In genomic region chr10:19659920-19660655, GRCh38 we compare ENCODE assay signal across 24 cellular contexts.
A peak's percentile ranks its signal among the peaks of the same experiment; 100 is the strongest.
DNase-seq lines count a peak whose midpoint lies in the region; ATAC-seq, FAIRE-seq and TF ChIP-seq lines count a peak whose summit lies in the region.
"Had no signal": no experiment of that assay in that cellular context is flagged by ENCODE, and none has a peak within 500 bp of the region (broad histone marks: within the 10 kb centered on the region; RNA-seq: fewer than 3 reads in every experiment).

No MANE protein-coding gene starts in this region.

- no peak overlapping the region for H3K4me3 Mint-ChIP-seq in astrocyte (ENCODE audit: unreplicated experiment)
- H3K4me3 Mint-ChIP-seq: activated CD4-positive, alpha-beta memory T cell treated with anti-CD3 and anti-CD28 coated beads for 36 hours; activated naive CD4-positive, alpha-beta T cell treated with anti-CD3 and anti-CD28 coated beads, Interleukin-2, amount 50 U/mL, for 24 hours; activated T-cell treated with anti-CD3 and anti-CD28 coated beads, Interleukin-2, amount 50 U/mL, for 4 hours; CD14-positive monocyte; T-helper 2 cell treated with Interferon-gamma antibody and Interleukin-4, amounts not matched to agents 5 μg/mL and 100 μg/mL, for 36 hours; WTC11 had no signal

- H3K4me3 ChIP-seq in astrocyte (ENCODE audit: insufficient read depth, low read depth, low read length) (no peak overlapping the region), keratinocyte (ENCODE audit: control insufficient read depth in 2 of 3, extremely low read depth in 1 of 3, insufficient read depth in 2 of 3, low read depth in 1 of 3, low read length in 3 of 3) (no peak overlapping the region), aorta (ENCODE audit: low read length in 2 of 2) (no peak overlapping the region)
- H3K4me3 ChIP-seq: dorsolateral prefrontal cortex, lower lobe of right lung, SJSA1 had no signal

- H3K4me1 Mint-ChIP-seq in astrocyte (ENCODE audit: low read depth, unreplicated experiment) = peaks cover 38% of the 10 kb centered on the region
- H3K4me1 Mint-ChIP-seq: activated naive CD4-positive, alpha-beta T cell treated with anti-CD3 and anti-CD28 coated beads, Interleukin-2, amount 50 U/mL, for 24 hours; WTC11 had no signal

- intact Hi-C loops in left ventricle myocardium superior (cut with micrococcal nuclease) = no loop called here
- intact Hi-C loops in cardiac septum (cut with DNase I) = no loop called here
- intact Hi-C loops in aorta (cut with DNase I) = loop anchor here in 1 of 2 donors (10.0 kb wide), 1 partner anchor 265 kb away; no protein-coding TSS in a partner anchor

- no peaks in the 10 kb centered on the region for H3K27me3 Mint-ChIP-seq in astrocyte (ENCODE audit: low read depth, unreplicated experiment)
- H3K27me3 Mint-ChIP-seq: activated CD4-positive, alpha-beta memory T cell treated with anti-CD3 and anti-CD28 coated beads for 36 hours; activated naive CD4-positive, alpha-beta T cell treated with anti-CD3 and anti-CD28 coated beads, Interleukin-2, amount 50 U/mL, for 24 hours had no signal

- DNase-seq in left ventricle myocardium superior (no peak), cardiac septum (ENCODE audit: low spot score) (no peak), astrocyte (ENCODE audit: low read depth) (peak; percentile 65), keratinocyte (ENCODE audit: low read depth, low spot score) (peak; percentile 2), aorta (no peak), activated gamma-delta T cell (lab: John Stamatoyannopoulos, UW) (no peak)
- no peak for DNase-seq in stimulated activated CD4-positive, alpha-beta T cell treated with anti-CD3 and anti-CD28 coated beads, Interleukin-2, amount 100 ng/mL, for 24 hours
- DNase-seq: activated CD4-positive, alpha-beta memory T cell treated with anti-CD3 and anti-CD28 coated beads for 36 hours; activated T-cell treated with anti-CD3 and anti-CD28 coated beads, Interleukin-2, amount 50 U/mL, for 4 hours; dorsolateral prefrontal cortex; erythroblast; lower lobe of right lung; NCI-H1417; NCI-H69; small intestine; stimulated activated CD4-positive, alpha-beta T cell treated with anti-CD3 and anti-CD28 coated beads, Interleukin-4, amount 100 ng/mL, for 4 hours had no signal

- 22 to 29% methylated on average over 4 of the region's 4 CpGs for whole genome bisulfite sequencing in aorta, 2 donors

- H3K36me3 Mint-ChIP-seq in astrocyte (ENCODE audit: low read depth, unreplicated experiment) = no peaks in the 10 kb centered on the region
- H3K36me3 Mint-ChIP-seq: activated CD4-positive, alpha-beta memory T cell treated with anti-CD3 and anti-CD28 coated beads for 36 hours; activated naive CD4-positive, alpha-beta T cell treated with anti-CD3 and anti-CD28 coated beads, Interleukin-2, amount 50 U/mL, for 24 hours; CD14-positive monocyte; WTC11 had no signal

- H3K9me3 Mint-ChIP-seq in astrocyte (ENCODE audit: unreplicated experiment) = no peaks in the 10 kb centered on the region
- H3K9me3 Mint-ChIP-seq: activated naive CD4-positive, alpha-beta T cell treated with anti-CD3 and anti-CD28 coated beads, Interleukin-2, amount 50 U/mL, for 24 hours had no signal

- ATAC-seq in left ventricle myocardium superior (peak; percentile 72), aorta (ENCODE audit: low FRiP score) (peak; percentile 67), GM19351 (IDR thresholded peaks at IDR 0.05; ENCODE audit: unreplicated experiment) (no peak)
- ATAC-seq: activated T-cell treated with anti-CD3 and anti-CD28 coated beads, Interleukin-2, amount 50 U/mL, for 4 hours; lower lobe of right lung; WTC11 had no signal

- no peaks in the 10 kb centered on the region for H4K20me1 ChIP-seq in astrocyte (ENCODE audit: insufficient read depth, low read length)
- no peaks in the 10 kb centered on the region for H4K20me1 ChIP-seq in keratinocyte (ENCODE audit: control insufficient read depth, extremely low read depth, insufficient read depth, low read length)

- peak overlapping the region; percentile 70 for H3K27ac ChIP-seq in astrocyte (ENCODE audit: low read depth, low read length)
- no peak overlapping the region for H3K27ac ChIP-seq in keratinocyte (ENCODE audit: control insufficient read depth, insufficient read depth, low read length)
- H3K27ac ChIP-seq in aorta (ENCODE audit: low read depth in 1 of 2, low read length in 2 of 2) = peak overlapping the region; percentile 75 to 76
- H3K27ac ChIP-seq: dorsolateral prefrontal cortex, lower lobe of right lung, parathyroid adenoma, SJSA1 had no signal

- H3K36me3 ChIP-seq in astrocyte (ENCODE audit: insufficient read depth, low read length) (no peaks in the 10 kb centered on the region), keratinocyte (ENCODE audit: control insufficient read depth in 2 of 2, extremely low read depth in 1 of 2, insufficient read depth in 2 of 2, low read length in 2 of 2) (no peaks in the 10 kb centered on the region), aorta (ENCODE audit: control insufficient read depth in 1 of 2, insufficient read depth in 2 of 2, low read length in 1 of 2) (no peaks in the 10 kb centered on the region)
- H3K36me3 ChIP-seq: lower lobe of right lung, SJSA1 had no signal

- no peaks in the 10 kb centered on the region for H3K79me2 ChIP-seq in astrocyte (ENCODE audit: insufficient read depth, low read length)
- no peaks in the 10 kb centered on the region for H3K79me2 ChIP-seq in keratinocyte (ENCODE audit: control insufficient read depth, insufficient read depth, low read length)
- H3K79me2 ChIP-seq: parathyroid adenoma had no signal

- peak overlapping the region; percentile 0 for H3K4me2 ChIP-seq in astrocyte (ENCODE audit: low read length)
- no peak overlapping the region for H3K4me2 ChIP-seq in keratinocyte (ENCODE audit: control insufficient read depth, extremely low read depth, insufficient read depth, low read depth, low read length)

- no peak for FAIRE-seq in astrocyte (lab: Jason Lieb, UNC)
- peak; percentile 64 for FAIRE-seq in keratinocyte (lab: Jason Lieb, UNC)
- FAIRE-seq: H1, small intestine had no signal

- H3K9me3 ChIP-seq in astrocyte (ENCODE audit: insufficient read depth, low read depth, low read length) = no peaks in the 10 kb centered on the region
- no peaks in the 10 kb centered on the region for H3K9me3 ChIP-seq in keratinocyte (ENCODE audit: control insufficient read depth, low read depth, low read length)
- no peaks in the 10 kb centered on the region for H3K9me3 ChIP-seq in aorta (ENCODE audit: control insufficient read depth, low read length)
- H3K9me3 ChIP-seq: lower lobe of right lung, SJSA1 had no signal

- dilution Hi-C loops in keratinocyte (cut with MboI; ENCODE audit: extremely low pct_ligation_motif_present, low sequenced_read_pairs) = no loop called here

- peak overlapping the region; percentile 90 for H3K27ac Mint-ChIP-seq in astrocyte (ENCODE audit: unreplicated experiment)
- H3K27ac Mint-ChIP-seq: activated CD4-positive, alpha-beta memory T cell treated with anti-CD3 and anti-CD28 coated beads for 36 hours; activated naive CD4-positive, alpha-beta T cell treated with anti-CD3 and anti-CD28 coated beads, Interleukin-2, amount 50 U/mL, for 24 hours; CD14-positive monocyte; T-helper 2 cell treated with Interferon-gamma antibody and Interleukin-4, amounts not matched to agents 5 μg/mL and 100 μg/mL, for 36 hours; WTC11 had no signal

- H3K27me3 ChIP-seq in astrocyte (ENCODE audit: insufficient read depth, low read length) = no peaks in the 10 kb centered on the region
- no peaks in the 10 kb centered on the region for H3K27me3 ChIP-seq in keratinocyte (ENCODE audit: control insufficient read depth, extremely low read depth, insufficient read depth, low read length)
- no peaks in the 10 kb centered on the region for H3K27me3 ChIP-seq in aorta (ENCODE audit: control insufficient read depth in 1 of 2, insufficient read depth in 2 of 2, low read length in 1 of 2)
- H3K27me3 ChIP-seq: dorsolateral prefrontal cortex, SJSA1 had no signal

- H2AFZ ChIP-seq in astrocyte (ENCODE audit: low read depth, low read length) (no peak overlapping the region), keratinocyte (ENCODE audit: control insufficient read depth, low read length) (no peak overlapping the region)
- H2AFZ ChIP-seq: parathyroid adenoma had no signal

- no peaks in the 10 kb centered on the region for H3K9me1 ChIP-seq in keratinocyte (ENCODE audit: control insufficient read depth, extremely low read depth, insufficient read depth, low read length)

- peaks cover 31% of the 10 kb centered on the region for H3K4me1 ChIP-seq in astrocyte (ENCODE audit: insufficient read depth, low read length)
- H3K4me1 ChIP-seq in keratinocyte (ENCODE audit: control insufficient read depth, extremely low read depth, insufficient read depth, low read length) = peaks cover 5% of the 10 kb centered on the region
- peaks cover 0 to 8% of the 10 kb centered on the region in 2 donors for H3K4me1 ChIP-seq in aorta (ENCODE audit: control insufficient read depth in 1 of 2, insufficient read depth in 2 of 2, low read length in 2 of 2)
- H3K4me1 ChIP-seq: lower lobe of right lung, parathyroid adenoma had no signal

- TF ChIP-seq CTCF in astrocyte (IDR thresholded peaks at IDR 0.05; ENCODE audit: insufficient read depth, low read depth, low read length) (no peak), keratinocyte (optimal IDR thresholded peaks at IDR 0.05 in 1 of 3, IDR thresholded peaks at IDR 0.05 in 1 of 3, conservative IDR thresholded peaks at IDR 0.05 in 1 of 3; ENCODE audit: extremely low read depth in 1 of 3, insufficient read depth in 2 of 3, low read length in 3 of 3) (no peak)

- peak overlapping the region; percentile 15 for H3K9ac ChIP-seq in astrocyte (ENCODE audit: low read length)
- H3K9ac ChIP-seq in keratinocyte (ENCODE audit: control insufficient read depth, extremely low read depth, insufficient read depth, low read length) = no peak overlapping the region
- H3K9ac ChIP-seq: parathyroid adenoma had no signal

Comparison
In these comparisons a context has a peak if more than half of its experiments do, and no peak if none do; other contexts are left out.
1. DNase-seq: peak in astrocyte (single experiment) and keratinocyte (single experiment); none in left ventricle myocardium superior (single experiment), cardiac septum (single experiment), aorta (0 of 2), activated gamma-delta T cell (single experiment) and stimulated activated CD4-positive, alpha-beta T cell treated with anti-CD3 and anti-CD28 coated beads, Interleukin-2, amount 100 ng/mL, for 24 hours (0 of 2).